In the genomic region with DNA sequence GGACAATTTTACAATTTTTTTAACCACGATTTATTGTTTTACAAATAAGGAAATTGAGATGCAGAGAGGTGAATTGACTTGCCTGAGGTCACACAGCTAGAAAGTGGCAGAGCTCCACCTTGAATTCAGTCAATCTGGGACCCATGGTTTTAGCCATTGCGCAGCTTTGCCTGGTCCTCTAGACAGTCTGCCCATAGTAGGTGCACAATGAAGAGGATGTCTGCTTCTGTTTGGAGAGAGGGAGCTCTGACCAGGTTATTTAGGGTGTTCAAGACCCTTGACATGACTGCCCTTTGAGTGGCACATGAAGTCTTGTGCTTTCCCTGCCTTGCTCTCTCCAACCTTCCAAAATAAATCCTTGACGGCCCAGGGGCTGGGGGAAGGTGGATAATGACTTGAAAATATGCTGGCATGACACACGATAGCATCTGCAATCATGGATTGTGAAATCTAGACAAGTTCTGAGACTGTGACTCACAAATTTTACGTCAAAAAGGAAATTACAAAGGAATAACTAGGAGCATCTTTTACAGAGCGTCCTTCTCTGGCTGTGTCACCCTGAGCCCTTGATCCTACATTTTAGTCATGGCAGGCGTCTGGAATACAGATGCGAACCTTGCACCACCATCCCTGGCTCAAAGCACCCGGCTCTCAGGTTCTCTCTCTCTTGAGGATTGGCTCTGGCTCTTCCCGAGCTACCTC, we compare ENCODE assay signal across 1 cellular context.
TF ChIP-seq lines count a peak whose summit lies in the region.

No MANE protein-coding gene starts in this region.

TF ChIP-seq in H1, 55 proteins besides CTCF, POLR2A, EP300 and RAD21:
- no peak for TF ChIP-seq SIRT6 (IDR thresholded peaks at IDR 0.05; ENCODE audit: low read length)
- no peak for TF ChIP-seq SRF (IDR thresholded peaks at IDR 0.05; ENCODE audit: low read depth, low read length)
- no peak for TF ChIP-seq GTF2F1 (IDR thresholded peaks at IDR 0.05; ENCODE audit: borderline replicate concordance, low read depth, low read length)
- no peak for TF ChIP-seq JUND (IDR thresholded peaks at IDR 0.05; ENCODE audit: low read length)
- no peak for TF ChIP-seq TAF1 (IDR thresholded peaks at IDR 0.05; ENCODE audit: low read depth, low read length)
- TF ChIP-seq, protein P1, sequence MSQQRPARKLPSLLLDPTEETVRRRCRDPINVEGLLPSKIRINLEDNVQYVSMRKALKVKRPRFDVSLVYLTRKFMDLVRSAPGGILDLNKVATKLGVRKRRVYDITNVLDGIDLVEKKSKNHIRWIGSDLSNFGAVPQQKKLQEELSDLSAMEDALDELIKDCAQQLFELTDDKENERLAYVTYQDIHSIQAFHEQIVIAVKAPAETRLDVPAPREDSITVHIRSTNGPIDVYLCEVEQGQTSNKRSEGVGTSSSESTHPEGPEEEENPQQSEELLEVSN (IDR thresholded peaks at IDR 0.05): no peak
